Comparison of ENCODE assay signal across 17 cellular contexts in genomic region chr7:27947581-27948278, GRCh38.
DNase-seq lines count a peak whose midpoint lies in the region; ATAC-seq, FAIRE-seq and TF ChIP-seq lines count a peak whose summit lies in the region.
"Had no signal": no experiment of that assay in that cellular context is flagged by ENCODE, and none has a peak within 500 bp of the region (broad histone marks: within the 10 kb centered on the region; RNA-seq: fewer than 3 reads in every experiment).

No MANE protein-coding gene starts in this region.

- no peak for TF ChIP-seq CTCF in kidney epithelial cell (IDR thresholded peaks at IDR 0.05; ENCODE audit: insufficient read depth, low read length, poor library complexity, severe bottlenecking)
- TF ChIP-seq CTCF in kidney (IDR thresholded peaks at IDR 0.05; ENCODE audit: borderline replicate concordance, extremely low read depth, insufficient read depth): no peak

- FAIRE-seq in urothelium cell line (lab: Jason Lieb, UNC) (peak; percentile 56), kidney (lab: Jason Lieb, UNC) (no peak)
- FAIRE-seq: GM12878 had no signal

- intact Hi-C loops in kidney (cut with DNase I): no loop called here

- peak; percentile 33 for DNase-seq in activated CD8-positive, alpha-beta memory T cell treated with anti-CD3 and anti-CD28 coated beads, Interleukin-2, amount 10 ng/mL, durations not matched to agents 7 days and 5 days
- DNase-seq in activated CD8-positive, alpha-beta memory T cell treated with anti-CD3 and anti-CD28 coated beads, Interleukin-2, amount 50 U/mL, for 4 hours: no peak
- DNase-seq in astrocyte of the hippocampus (ENCODE audit: low read depth, low spot score): peak; percentile 35
- DNase-seq in kidney epithelial cell (ENCODE audit: low read depth): peak; percentile 7
- no peak for DNase-seq in urothelium cell line (ENCODE audit: low spot score)
- no peak for DNase-seq in HuH-7 (ENCODE audit: low spot score)
- no peak for DNase-seq in DMS 273 treated with DMSO at 0.1 percent for 48 hours (lab: John Stamatoyannopoulos, UW)
- DNase-seq in kidney: no peak
- DNase-seq: activated naive CD8-positive, alpha-beta T cell treated with anti-CD3 and anti-CD28 coated beads, Interleukin-2, amount 10 ng/mL, durations not matched to agents 7 days and 5 days; activated T-cell treated with anti-CD3 and anti-CD28 coated beads, Interleukin-2, amount 50 U/mL, for 48 hours; foreskin keratinocyte; GOT3; NCI-H1417 treated with DMSO at 0.1 percent for 48 hours; right cardiac atrium; stimulated activated CD4-positive, alpha-beta T cell treated with anti-CD3 and anti-CD28 coated beads, Interleukin-2, amount 100 ng/mL, for 24 hours had no signal

- H3K4me1 Mint-ChIP-seq in activated CD8-positive, alpha-beta memory T cell treated with anti-CD3 and anti-CD28 coated beads, Interleukin-2, amount 10 ng/mL, durations not matched to agents 7 days and 5 days: no peaks in the 10 kb centered on the region

- H3K4me3 ChIP-seq in kidney epithelial cell (ENCODE audit: low read depth, low read length) (no peak overlapping the region), kidney (ENCODE audit: low read length in 2 of 2) (no peak overlapping the region)
- H3K4me3 ChIP-seq: GM12878, SJSA1 had no signal

- no peak for ATAC-seq in activated CD8-positive, alpha-beta memory T cell treated with anti-CD3 and anti-CD28 coated beads, Interleukin-2, amount 10 ng/mL, durations not matched to agents 7 days and 5 days
- ATAC-seq: foreskin keratinocyte, GM12878, right cardiac atrium had no signal

- H3K9me3 Mint-ChIP-seq in activated CD8-positive, alpha-beta memory T cell treated with anti-CD3 and anti-CD28 coated beads, Interleukin-2, amount 10 ng/mL, durations not matched to agents 7 days and 5 days (ENCODE audit: low read depth): no peaks in the 10 kb centered on the region

- H3K36me3 ChIP-seq in kidney epithelial cell (ENCODE audit: control insufficient read depth, insufficient read depth, low read length): no peaks in the 10 kb centered on the region
- H3K36me3 ChIP-seq in kidney (ENCODE audit: control insufficient read depth in 1 of 2, insufficient read depth in 2 of 2, low read length in 2 of 2): no peaks in the 10 kb centered on the region
- H3K36me3 ChIP-seq: SJSA1 had no signal

- H3K4me3 Mint-ChIP-seq in activated CD8-positive, alpha-beta memory T cell treated with anti-CD3 and anti-CD28 coated beads, Interleukin-2, amount 10 ng/mL, durations not matched to agents 7 days and 5 days: no peak overlapping the region
- H3K4me3 Mint-ChIP-seq: activated naive CD8-positive, alpha-beta T cell treated with anti-CD3 and anti-CD28 coated beads, Interleukin-2, amount 10 ng/mL, durations not matched to agents 7 days and 5 days had no signal

- H3K4me1 ChIP-seq in kidney (ENCODE audit: control insufficient read depth in 1 of 2, insufficient read depth in 1 of 2, low read depth in 1 of 2, low read length in 2 of 2): no peaks in the 10 kb centered on the region
- H3K4me1 ChIP-seq: foreskin keratinocyte, SJSA1 had no signal

- H3K27me3 Mint-ChIP-seq in activated CD8-positive, alpha-beta memory T cell treated with anti-CD3 and anti-CD28 coated beads, Interleukin-2, amount 10 ng/mL, durations not matched to agents 7 days and 5 days: no peaks in the 10 kb centered on the region
- H3K27me3 Mint-ChIP-seq: activated naive CD8-positive, alpha-beta T cell treated with anti-CD3 and anti-CD28 coated beads, Interleukin-2, amount 10 ng/mL, durations not matched to agents 7 days and 5 days had no signal

- H3K27ac ChIP-seq in kidney (ENCODE audit: low read depth in 2 of 2, low read length in 2 of 2): no peak overlapping the region
- H3K27ac ChIP-seq: foreskin keratinocyte, SJSA1 had no signal

- H3K9me3 ChIP-seq in kidney (ENCODE audit: control insufficient read depth in 1 of 2, low read length in 2 of 2): no peaks in the 10 kb centered on the region
- H3K9me3 ChIP-seq: SJSA1 had no signal

- no peaks in the 10 kb centered on the region for H3K27me3 ChIP-seq in kidney epithelial cell (ENCODE audit: control insufficient read depth, insufficient read depth, low read length)
- H3K27me3 ChIP-seq: foreskin keratinocyte, SJSA1 had no signal

- no peaks in the 10 kb centered on the region for H3K36me3 Mint-ChIP-seq in activated CD8-positive, alpha-beta memory T cell treated with anti-CD3 and anti-CD28 coated beads, Interleukin-2, amount 10 ng/mL, durations not matched to agents 7 days and 5 days
- H3K36me3 Mint-ChIP-seq: activated naive CD8-positive, alpha-beta T cell treated with anti-CD3 and anti-CD28 coated beads, Interleukin-2, amount 10 ng/mL, durations not matched to agents 7 days and 5 days had no signal

- H3K9ac ChIP-seq in kidney (ENCODE audit: low read length in 2 of 2): no peak overlapping the region

- CTCF ChIA-PET in activated CD8-positive, alpha-beta memory T cell treated with anti-CD3 and anti-CD28 coated beads, Interleukin-2, amount 10 ng/mL, durations not matched to agents 7 days and 5 days (lab: Charles Lee): interaction anchor here (0.8 kb wide), 1 partner anchor 7 kb away, joined by 3 read pairs; no protein-coding TSS in a partner anchor

- no peak overlapping the region for H3K27ac Mint-ChIP-seq in activated CD8-positive, alpha-beta memory T cell treated with anti-CD3 and anti-CD28 coated beads, Interleukin-2, amount 10 ng/mL, durations not matched to agents 7 days and 5 days
- H3K27ac Mint-ChIP-seq: activated naive CD8-positive, alpha-beta T cell treated with anti-CD3 and anti-CD28 coated beads, Interleukin-2, amount 10 ng/mL, durations not matched to agents 7 days and 5 days had no signal

Comparison
In these comparisons a context has a peak if more than half of its experiments do, and no peak if none do; other contexts are left out.
1. DNase-seq: peak in activated CD8-positive, alpha-beta memory T cell treated with anti-CD3 and anti-CD28 coated beads, Interleukin-2, amount 10 ng/mL, durations not matched to agents 7 days and 5 days (single experiment), astrocyte of the hippocampus (single experiment) and kidney epithelial cell (single experiment); none in activated CD8-positive, alpha-beta memory T cell treated with anti-CD3 and anti-CD28 coated beads, Interleukin-2, amount 50 U/mL, for 4 hours (single experiment), urothelium cell line (single experiment), HuH-7 (single experiment), DMS 273 treated with DMSO at 0.1 percent for 48 hours (single experiment) and kidney (single experiment).